In the genomic region with DNA sequence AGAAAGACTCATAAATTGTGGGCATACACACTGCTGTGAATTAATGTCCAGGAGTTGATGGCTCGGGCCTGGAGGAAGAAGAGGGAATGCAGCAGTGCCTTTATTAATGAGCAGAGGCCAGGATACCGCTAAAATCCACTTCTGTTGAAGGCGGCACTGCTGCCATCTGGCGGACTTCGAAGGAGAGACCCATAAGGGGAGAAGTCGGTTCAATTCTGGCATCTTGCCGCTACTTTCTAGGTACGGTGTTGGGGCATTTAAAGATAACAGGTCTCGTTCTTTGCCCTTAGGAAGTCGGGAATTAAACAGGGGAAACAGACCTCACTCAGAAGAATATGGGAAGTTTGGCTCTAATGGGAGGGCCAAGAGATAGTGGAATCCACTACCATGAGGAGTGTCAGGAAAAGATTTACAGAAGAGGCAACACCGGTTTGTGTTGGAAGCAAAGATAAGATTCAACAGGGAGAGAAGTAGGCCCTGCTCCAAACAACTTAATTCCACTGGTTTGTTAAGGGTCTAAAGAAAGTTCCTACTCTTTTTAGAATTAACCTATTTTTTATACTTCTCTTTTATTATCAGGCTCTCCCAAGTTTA, we compare ENCODE assay signal across 1 cellular context.
TF ChIP-seq lines count a peak whose summit lies in the region.

No MANE protein-coding gene starts in this region.

TF ChIP-seq in HepG2, 621 proteins besides CTCF, POLR2A, EP300 and RAD21 (continued from another document):
- TF ChIP-seq MYC (CRISPR knock-in tag; IDR thresholded peaks at IDR 0.05; ENCODE audit: borderline replicate concordance) (no peak), HNF4G (IDR thresholded peaks at IDR 0.05; ENCODE audit: borderline replicate concordance, low read depth, low read length) (no peak), HNF4G (CRISPR knock-in tag; IDR thresholded peaks at IDR 0.05; ENCODE audit: borderline replicate concordance, low read depth) (no peak), ZNF547 (CRISPR knock-in tag; IDR thresholded peaks at IDR 0.05) (no peak), ZNF776 (CRISPR knock-in tag; IDR thresholded peaks at IDR 0.05) (no peak), SSRP1 (CRISPR knock-in tag; IDR thresholded peaks at IDR 0.05) (no peak), THAP11 (CRISPR knock-in tag; IDR thresholded peaks at IDR 0.05) (peak; percentile 28; the same call in 1 of the 2 replicates), ZNF501 (CRISPR knock-in tag; IDR thresholded peaks at IDR 0.05) (peak; percentile 58), ZNF720 (CRISPR knock-in tag; IDR thresholded peaks at IDR 0.05) (no peak), GFI1 (CRISPR knock-in tag; IDR thresholded peaks at IDR 0.05; ENCODE audit: borderline replicate concordance) (0 out of 2 replicates have a peak, but pooled peaks have one; percentile 18), ZSCAN30 (CRISPR knock-in tag; IDR thresholded peaks at IDR 0.05) (no peak), MEF2D (CRISPR knock-in tag; IDR thresholded peaks at IDR 0.05) (0 out of 2 replicates have a peak, but pooled peaks have one; percentile 34), DNMT1 (CRISPR knock-in tag; IDR thresholded peaks at IDR 0.05) (no peak), ZNF737 (CRISPR knock-in tag; IDR thresholded peaks at IDR 0.05; ENCODE audit: borderline replicate concordance) (no peak)
- TF ChIP-seq, protein P1, sequence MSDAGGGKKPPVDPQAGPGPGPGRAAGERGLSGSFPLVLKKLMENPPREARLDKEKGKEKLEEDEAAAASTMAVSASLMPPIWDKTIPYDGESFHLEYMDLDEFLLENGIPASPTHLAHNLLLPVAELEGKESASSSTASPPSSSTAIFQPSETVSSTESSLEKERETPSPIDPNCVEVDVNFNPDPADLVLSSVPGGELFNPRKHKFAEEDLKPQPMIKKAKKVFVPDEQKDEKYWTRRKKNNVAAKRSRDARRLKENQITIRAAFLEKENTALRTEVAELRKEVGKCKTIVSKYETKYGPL (CRISPR knock-in tag; IDR thresholded peaks at IDR 0.05), result no peak
- TF ChIP-seq, protein P2, sequence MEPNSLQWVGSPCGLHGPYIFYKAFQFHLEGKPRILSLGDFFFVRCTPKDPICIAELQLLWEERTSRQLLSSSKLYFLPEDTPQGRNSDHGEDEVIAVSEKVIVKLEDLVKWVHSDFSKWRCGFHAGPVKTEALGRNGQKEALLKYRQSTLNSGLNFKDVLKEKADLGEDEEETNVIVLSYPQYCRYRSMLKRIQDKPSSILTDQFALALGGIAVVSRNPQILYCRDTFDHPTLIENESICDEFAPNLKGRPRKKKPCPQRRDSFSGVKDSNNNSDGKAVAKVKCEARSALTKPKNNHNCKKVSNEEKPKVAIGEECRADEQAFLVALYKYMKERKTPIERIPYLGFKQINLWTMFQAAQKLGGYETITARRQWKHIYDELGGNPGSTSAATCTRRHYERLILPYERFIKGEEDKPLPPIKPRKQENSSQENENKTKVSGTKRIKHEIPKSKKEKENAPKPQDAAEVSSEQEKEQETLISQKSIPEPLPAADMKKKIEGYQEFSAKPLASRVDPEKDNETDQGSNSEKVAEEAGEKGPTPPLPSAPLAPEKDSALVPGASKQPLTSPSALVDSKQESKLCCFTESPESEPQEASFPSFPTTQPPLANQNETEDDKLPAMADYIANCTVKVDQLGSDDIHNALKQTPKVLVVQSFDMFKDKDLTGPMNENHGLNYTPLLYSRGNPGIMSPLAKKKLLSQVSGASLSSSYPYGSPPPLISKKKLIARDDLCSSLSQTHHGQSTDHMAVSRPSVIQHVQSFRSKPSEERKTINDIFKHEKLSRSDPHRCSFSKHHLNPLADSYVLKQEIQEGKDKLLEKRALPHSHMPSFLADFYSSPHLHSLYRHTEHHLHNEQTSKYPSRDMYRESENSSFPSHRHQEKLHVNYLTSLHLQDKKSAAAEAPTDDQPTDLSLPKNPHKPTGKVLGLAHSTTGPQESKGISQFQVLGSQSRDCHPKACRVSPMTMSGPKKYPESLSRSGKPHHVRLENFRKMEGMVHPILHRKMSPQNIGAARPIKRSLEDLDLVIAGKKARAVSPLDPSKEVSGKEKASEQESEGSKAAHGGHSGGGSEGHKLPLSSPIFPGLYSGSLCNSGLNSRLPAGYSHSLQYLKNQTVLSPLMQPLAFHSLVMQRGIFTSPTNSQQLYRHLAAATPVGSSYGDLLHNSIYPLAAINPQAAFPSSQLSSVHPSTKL (CRISPR knock-in tag; IDR thresholded peaks at IDR 0.05), result peak; percentile 20; the same call in 1 of the 2 replicates
